In the genomic region with DNA sequence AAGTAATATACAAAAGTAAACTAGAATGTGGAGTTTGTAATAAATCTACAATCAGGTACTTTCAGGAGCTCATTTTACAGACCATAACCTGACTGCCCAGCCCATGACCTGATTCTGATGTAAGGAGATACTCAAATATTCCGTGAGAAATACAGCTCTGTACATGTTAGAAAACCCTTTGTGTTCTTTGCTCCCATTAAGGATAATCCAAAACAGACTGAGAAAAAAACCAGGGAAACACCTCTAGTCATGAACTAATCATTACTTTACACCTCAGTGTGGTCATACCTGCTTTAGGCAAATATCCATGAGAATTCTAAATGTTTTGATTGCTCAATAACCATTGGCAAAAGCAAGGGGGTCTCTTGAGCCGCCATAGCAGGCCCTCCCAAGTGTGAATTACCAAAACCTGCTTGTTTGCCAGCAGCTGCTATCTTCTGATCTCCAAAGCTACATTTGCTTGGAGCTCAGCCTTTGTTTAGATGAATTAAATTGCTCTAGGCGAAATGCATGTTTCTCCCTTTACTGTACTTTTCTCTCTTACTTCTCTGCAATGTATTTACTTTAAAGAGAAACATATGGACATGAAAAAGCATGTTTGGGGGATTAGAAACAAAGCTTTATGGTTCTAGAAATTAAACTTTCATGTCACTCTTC, we compare ENCODE assay signal across 17 cellular contexts.
DNase-seq lines count a peak whose midpoint lies in the region; ATAC-seq, FAIRE-seq and TF ChIP-seq lines count a peak whose summit lies in the region.
"Had no signal": no experiment of that assay in that cellular context is flagged by ENCODE, and none has a peak within 500 bp of the region (broad histone marks: within the 10 kb centered on the region; RNA-seq: fewer than 3 reads in every experiment).

No MANE protein-coding gene starts in this region.

- no peaks in the 10 kb centered on the region for H3K9me2 ChIP-seq in PC-9 (ENCODE audit: insufficient read depth)
- no peaks in the 10 kb centered on the region for H3K9me2 ChIP-seq in hepatocyte (replicated peaks; ENCODE audit: insufficient read depth)

- no peak overlapping the region for H3K4me2 ChIP-seq in PC-9
- H3K4me2 ChIP-seq in hepatocyte, result no peak overlapping the region
- H3K4me2 ChIP-seq in smooth muscle cell, result no peak overlapping the region

- H3K9ac ChIP-seq in smooth muscle cell (ENCODE audit: low read depth), result no peak overlapping the region

- H3K79me2 ChIP-seq in PC-9 (ENCODE audit: low read depth) (no peaks in the 10 kb centered on the region), hepatocyte (no peaks in the 10 kb centered on the region), smooth muscle cell (ENCODE audit: low read depth) (no peaks in the 10 kb centered on the region)

- H2AFZ ChIP-seq in PC-9, result no peak overlapping the region
- H2AFZ ChIP-seq in hepatocyte, result no peak overlapping the region
- no peak overlapping the region for H2AFZ ChIP-seq in smooth muscle cell (ENCODE audit: low read depth)

- TF ChIP-seq EP300 in ovary (IDR thresholded peaks at IDR 0.05), result no peak

- peaks cover 10% of the 10 kb centered on the region; the same call in 1 of the 2 replicates for H3K9me3 ChIP-seq in PC-9 (ENCODE audit: insufficient read depth, low read depth)
- no peaks in the 10 kb centered on the region for H3K9me3 ChIP-seq in hepatocyte (ENCODE audit: low read depth)
- no peaks in the 10 kb centered on the region for H3K9me3 ChIP-seq in smooth muscle cell (replicated peaks; ENCODE audit: low read depth)
- no peaks in the 10 kb centered on the region for H3K9me3 ChIP-seq in ovary
- H3K9me3 ChIP-seq: Caco-2 had no signal

- 0 out of 2 replicates have a peak overlapping the region, but pooled peaks have one; percentile 4 for H3K27ac ChIP-seq in PC-9
- peak overlapping the region; percentile 11 for H3K27ac ChIP-seq in hepatocyte
- peak overlapping the region; percentile 75 for H3K27ac ChIP-seq in smooth muscle cell (ENCODE audit: low read depth)
- H3K27ac ChIP-seq in ovary, result no peak overlapping the region

- POLR2A ChIA-PET in PC-9 (lab: Charles Lee; ENCODE audit: unreplicated experiment), result interaction anchor here (0.6 kb wide), 1 partner anchor 220 kb away, joined by 4 read pairs; no protein-coding TSS in a partner anchor

- DNase-seq in PC-9 (peak in 1 of 2 experiments; percentile 14), bronchial epithelial cell (ENCODE audit: low read depth) (peak; percentile 72), hepatocyte (ENCODE audit: low spot score) (no peak), smooth muscle cell (lab: John Stamatoyannopoulos, UW; ENCODE audit: unreplicated experiment) (no peak), ovary (no peak), lower leg skin (ENCODE audit: low spot score in 2 of 2) (no peak)
- DNase-seq: Caco-2; CD4-positive, CD25-positive, alpha-beta regulatory T cell; H9; KBM-7; NCI-H1417 treated with DMSO at 0.1 percent for 48 hours; NCI-H1930; NCI-H2171; NCI-H446; NK-92 treated with Interleukin-12 subunit alpha and Interleukin-12 subunit beta, amount 100 ng/mL, for 24 hours; RPMI8226 had no signal

- H3K27me3 ChIP-seq in PC-9 (ENCODE audit: insufficient read depth, low read depth) (no peaks in the 10 kb centered on the region), bronchial epithelial cell (ENCODE audit: control insufficient read depth, insufficient read depth, low read length) (no peaks in the 10 kb centered on the region), hepatocyte (no peaks in the 10 kb centered on the region), smooth muscle cell (ENCODE audit: low read depth) (no peaks in the 10 kb centered on the region), ovary (no peaks in the 10 kb centered on the region)

- H3F3A ChIP-seq in PC-9 (ENCODE audit: insufficient read depth, low read depth), result 0 out of 2 replicates have a peak, but pooled peaks cover 5% of the 10 kb centered on the region
- H3F3A ChIP-seq in smooth muscle cell (ENCODE audit: low read depth), result peaks cover 21% of the 10 kb centered on the region

- FAIRE-seq in bronchial epithelial cell (lab: Jason Lieb, UNC), result no peak

- CTCF ChIA-PET in PC-9 (lab: Charles Lee), result no interaction called here

- no TSS peak for BruUV-seq in PC-9 (replicated peaks; lab: Mats Ljungman, UMichigan)

- no peak for ATAC-seq in HG03342 (IDR thresholded peaks at IDR 0.05; ENCODE audit: unreplicated experiment)

- H3K4me3 ChIP-seq in PC-9 (no peak overlapping the region), bronchial epithelial cell (ENCODE audit: low read depth, low read length) (no peak overlapping the region), hepatocyte (no peak overlapping the region), smooth muscle cell (no peak overlapping the region), ovary (no peak overlapping the region), lower leg skin (ENCODE audit: low read depth, poor library complexity, severe bottlenecking) (no peak overlapping the region)

- intact Hi-C loops in PC-9 (cut with micrococcal nuclease; ENCODE audit: unreplicated experiment) (loop anchor here (5.0 kb wide), 1 partner anchor 196 kb away; no protein-coding TSS in a partner anchor), ovary (cut with DNase I) (no loop called here), lower leg skin (cut with DNase I; ENCODE audit: low total_unique reads) (no loop called here)

- peaks cover 26% of the 10 kb centered on the region for H3K4me1 ChIP-seq in PC-9 (replicated peaks; ENCODE audit: insufficient read depth)
- H3K4me1 ChIP-seq in hepatocyte (ENCODE audit: insufficient read depth), result no peaks in the 10 kb centered on the region
- H3K4me1 ChIP-seq in smooth muscle cell (ENCODE audit: low read depth), result peaks cover 42% of the 10 kb centered on the region
- H3K4me1 ChIP-seq in ovary (ENCODE audit: insufficient read depth), result no peaks in the 10 kb centered on the region

- H3K36me3 ChIP-seq in PC-9 (ENCODE audit: low read depth) (no peaks in the 10 kb centered on the region), bronchial epithelial cell (ENCODE audit: control insufficient read depth, insufficient read depth, low read length) (no peaks in the 10 kb centered on the region), hepatocyte (replicated peaks; ENCODE audit: insufficient read depth, low read depth) (no peaks in the 10 kb centered on the region), smooth muscle cell (ENCODE audit: low read depth) (no peaks in the 10 kb centered on the region), ovary (no peaks in the 10 kb centered on the region)

- TF ChIP-seq POLR2A in ovary (IDR thresholded peaks at IDR 0.05) (no peak), lower leg skin (IDR thresholded peaks at IDR 0.05) (no peak)

- H4K20me1 ChIP-seq in PC-9 (ENCODE audit: insufficient read depth) (no peaks in the 10 kb centered on the region), hepatocyte (ENCODE audit: insufficient read depth, poor library complexity, severe bottlenecking) (no peaks in the 10 kb centered on the region), smooth muscle cell (ENCODE audit: low read depth) (no peaks in the 10 kb centered on the region)

- TF ChIP-seq CTCF in PC-9 (conservative IDR thresholded peaks at IDR 0.05) (no peak), bronchial epithelial cell (IDR thresholded peaks at IDR 0.05; ENCODE audit: insufficient read depth, low read length, severe bottlenecking) (no peak), hepatocyte (IDR thresholded peaks at IDR 0.05; ENCODE audit: poor library complexity) (no peak), smooth muscle cell (IDR thresholded peaks at IDR 0.05; ENCODE audit: borderline replicate concordance, insufficient read depth, poor library complexity, severe bottlenecking) (no peak), ovary (IDR thresholded peaks at IDR 0.05) (no peak), lower leg skin (IDR thresholded peaks at IDR 0.05) (no peak)

- 51% methylated on average over 3 of the region's 3 CpGs for WGBS in hepatocyte (ENCODE audit: low lambda C conversion rate, missing lambda C conversion rate)
- 32% methylated on average over 3 of the region's 3 CpGs for WGBS in smooth muscle cell (ENCODE audit: low lambda C conversion rate)
- WGBS in ovary, 3 donors, result 90 to 94% (median 91%) methylated on average over 3 of the region's 3 CpGs
- WGBS in lower leg skin, 2 donors, result 40 to 55% methylated on average over 3 of the region's 3 CpGs

Comparison
In these comparisons a context has a peak if more than half of its experiments do, and no peak if none do; other contexts are left out.
1. H3K27ac ChIP-seq: peak in PC-9 (single experiment), hepatocyte (single experiment) and smooth muscle cell (single experiment); none in ovary (0 of 2).